26 cellular contexts compared by ENCODE assay signal in the genomic region with DNA sequence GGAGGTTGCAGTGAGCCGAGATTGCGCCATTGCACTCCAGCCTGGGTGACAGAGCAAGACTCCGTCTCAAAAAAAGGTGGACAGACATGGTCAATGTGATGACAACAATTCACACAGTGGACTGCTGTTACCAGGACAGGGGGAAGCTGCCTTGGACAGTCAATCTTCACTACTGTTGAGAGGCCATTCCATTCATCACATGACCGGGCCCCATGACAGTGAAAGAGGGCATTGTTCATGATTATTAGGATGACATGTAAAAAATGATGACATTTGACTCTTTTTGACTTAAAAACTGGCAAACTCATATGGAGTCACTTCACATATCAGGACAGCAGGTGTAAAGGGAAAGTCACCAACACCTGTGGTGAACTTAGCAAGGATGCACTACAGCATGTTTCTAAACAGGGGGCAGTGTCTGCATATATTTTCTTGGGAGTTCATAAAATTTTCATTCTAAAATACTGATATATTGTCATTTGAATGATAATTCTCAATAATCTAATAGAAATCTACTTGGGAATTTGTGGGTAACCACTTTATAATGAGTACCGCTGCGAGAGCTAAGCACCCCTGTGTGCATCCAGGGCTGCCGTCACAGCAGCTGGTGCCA. TPM values are rescaled to one million over a fixed set of nuclear protein-coding genes. Genes with fewer than 3 reads are reported as not detected.
DNase-seq lines count a peak whose midpoint lies in the region; ATAC-seq and TF ChIP-seq lines count a peak whose summit lies in the region.
"Had no signal": no experiment of that assay in that cellular context is flagged by ENCODE, and none has a peak within 500 bp of the region (broad histone marks: within the 10 kb centered on the region; RNA-seq: fewer than 3 reads in every experiment).

No MANE protein-coding gene starts in this region.

- no peak overlapping the region for H4K91ac ChIP-seq in IMR-90 (ENCODE audit: insufficient read depth, low read depth, low read length)

- no peak overlapping the region for H3K23ac ChIP-seq in IMR-90 (ENCODE audit: low read depth, low read length)

- H3K27ac ChIP-seq in IMR-90 (ENCODE audit: insufficient read depth, low read length) (no peak overlapping the region), RWPE2 (ENCODE audit: poor library complexity, severe bottlenecking) (peak overlapping the region; percentile 85)
- H3K27ac ChIP-seq: Peyer's patch, SK-N-MC, thyroid gland had no signal

- peaks cover 11% of the 10 kb centered on the region for H4K20me1 ChIP-seq in IMR-90 (ENCODE audit: insufficient read depth, low read length)

- ATAC-seq in IMR-90 (ENCODE audit: low read depth) (no peak), RWPE2 (ENCODE audit: low read depth) (no peak), GM18498 (IDR thresholded peaks at IDR 0.05; ENCODE audit: unreplicated experiment) (no peak)
- ATAC-seq: stimulated activated naive CD8-positive, alpha-beta T cell treated with anti-CD3 and anti-CD28 coated beads, Interleukin-15, Interleukin-2, amounts not matched to agents 100 U/mL and 50 U/mL, for 24 hours had no signal

- H3K4me1 ChIP-seq in IMR-90 (ENCODE audit: control insufficient read depth, insufficient read depth, low read length) (peaks cover 26% of the 10 kb centered on the region), RWPE2 (ENCODE audit: insufficient read depth, poor library complexity, severe bottlenecking) (peaks cover 52% of the 10 kb centered on the region)

- no peak overlapping the region for H2AK9ac ChIP-seq in IMR-90 (replicated peaks; ENCODE audit: low read depth, low read length, poor library complexity)

- H3K18ac ChIP-seq in IMR-90 (ENCODE audit: low read depth, low read length): no peak overlapping the region

- POLR2A ChIA-PET in IMR-90 (lab: Charles Lee; ENCODE audit: unreplicated experiment): no interaction called here

- H3K27me3 ChIP-seq in IMR-90 (ENCODE audit: control insufficient read depth, insufficient read depth, low read length): no peaks in the 10 kb centered on the region
- no peaks in the 10 kb centered on the region for H3K27me3 ChIP-seq in RWPE2 (ENCODE audit: insufficient read depth, poor library complexity, severe bottlenecking)
- H3K27me3 ChIP-seq: dorsolateral prefrontal cortex, Peyer's patch, thyroid gland had no signal

- H2AK5ac ChIP-seq in IMR-90 (ENCODE audit: low read depth, low read length): no peak overlapping the region

- H3K9me3 ChIP-seq in IMR-90 (ENCODE audit: control insufficient read depth, insufficient read depth, low read length) (no peaks in the 10 kb centered on the region), RWPE2 (ENCODE audit: severe bottlenecking) (no peaks in the 10 kb centered on the region)
- H3K9me3 ChIP-seq: Peyer's patch, thyroid gland had no signal

- H3K4me2 ChIP-seq in IMR-90 (ENCODE audit: low read depth, low read length): no peak overlapping the region

- no peak overlapping the region for H3K4me3 Mint-ChIP-seq in progenitor cell of endocrine pancreas (ENCODE audit: low read depth)
- H3K4me3 Mint-ChIP-seq: activated B cell treated with CpG ODN at 0.5 μM for 24 hours; activated CD4-positive, alpha-beta memory T cell treated with anti-CD3 and anti-CD28 coated beads for 36 hours had no signal

- no peak for TF ChIP-seq POLR2A in IMR-90 (IDR thresholded peaks at IDR 0.05; ENCODE audit: low read depth, low read length)

- H2AFZ ChIP-seq in IMR-90 (replicated peaks; ENCODE audit: low read length, poor library complexity): no peak overlapping the region

- H3K27me3 Mint-ChIP-seq in progenitor cell of endocrine pancreas: no peaks in the 10 kb centered on the region
- H3K27me3 Mint-ChIP-seq: activated B cell treated with CpG ODN at 0.5 μM for 24 hours had no signal

- 0 out of 2 replicates have a peak, but pooled peaks have one; percentile 13 for TF ChIP-seq CTCF in IMR-90 (conservative IDR thresholded peaks at IDR 0.05; ENCODE audit: low read depth, low read length)
- no peak for TF ChIP-seq CTCF in RWPE2 (IDR thresholded peaks at IDR 0.05; ENCODE audit: poor library complexity, severe bottlenecking)
- peak; percentile 9 for TF ChIP-seq CTCF in epithelial cell of esophagus (IDR thresholded peaks at IDR 0.05; ENCODE audit: insufficient read depth, low read depth, low read length, missing control alignments)
- peak; percentile 24 for TF ChIP-seq CTCF in progenitor cell of endocrine pancreas (IDR thresholded peaks at IDR 0.05; ENCODE audit: unreplicated experiment)

- H4K5ac ChIP-seq in IMR-90 (ENCODE audit: low read depth, low read length): no peak overlapping the region

- H3K4me1 Mint-ChIP-seq in progenitor cell of endocrine pancreas (ENCODE audit: low read depth): peaks cover 4% of the 10 kb centered on the region

- WGBS in IMR-90 (ENCODE audit: extremely low coverage in 2 of 2, insufficient read length in 1 of 2), 2 experiments: no CpG with 5 or more reads among the region's 7 CpGs

- peaks cover 11% of the 10 kb centered on the region for H3K36me3 Mint-ChIP-seq in progenitor cell of endocrine pancreas (ENCODE audit: insufficient read depth)
- H3K36me3 Mint-ChIP-seq: activated CD4-positive, alpha-beta memory T cell treated with anti-CD3 and anti-CD28 coated beads for 36 hours had no signal

- DNase-seq in IMR-90: no peak
- DNase-seq in RWPE2 (ENCODE audit: low spot score): peak; percentile 15
- DNase-seq in epithelial cell of esophagus (ENCODE audit: low read depth): no peak
- no peak for DNase-seq in progenitor cell of endocrine pancreas (ENCODE audit: low spot score, unreplicated experiment)
- DNase-seq in Ammon's horn (ENCODE audit: low spot score): no peak
- no peak for DNase-seq in NCI-H748 (lab: John Stamatoyannopoulos, UW; ENCODE audit: unreplicated experiment)
- DNase-seq: activated B cell treated with CpG ODN at 0.5 μM for 24 hours; activated CD4-positive, alpha-beta memory T cell treated with anti-CD3 and anti-CD28 coated beads for 36 hours; activated T-cell treated with anti-CD3 and anti-CD28 coated beads for 4 hours; caudate nucleus; DMS53; dorsolateral prefrontal cortex; erythroblast; GDM1; kidney glomerular epithelial cell; NCI-H2081; NCI-H446 treated with DMSO at 0.1 percent for 48 hours; retina; stimulated activated CD4-positive, alpha-beta T cell treated with anti-CD3 and anti-CD28 coated beads, Interleukin-2, amount 100 ng/mL, for 48 hours; stimulated activated naive CD8-positive, alpha-beta T cell treated with anti-CD3 and anti-CD28 coated beads, Interleukin-15, Interleukin-2, amounts not matched to agents 100 U/mL and 50 U/mL, for 24 hours; thyroid gland had no signal

- H3K4ac ChIP-seq in IMR-90 (ENCODE audit: low read depth, low read length): no peak overlapping the region

- H3K9me3 Mint-ChIP-seq in progenitor cell of endocrine pancreas (ENCODE audit: low read depth): peaks cover 3% of the 10 kb centered on the region

- CTCF ChIA-PET in IMR-90 (lab: Yijun Ruan, JAX): no interaction called here

- TF ChIP-seq RAD21 in IMR-90 (IDR thresholded peaks at IDR 0.05; ENCODE audit: low read length): no peak

- H3K14ac ChIP-seq in IMR-90 (replicated peaks; ENCODE audit: low read depth, low read length): no peak overlapping the region

- no TSS peak for BruUV-seq in IMR-90 (replicated peaks; lab: Mats Ljungman, UMichigan)

- intact Hi-C loops in IMR-90 (cut with micrococcal nuclease): no loop called here

- no peak overlapping the region for H3K27ac Mint-ChIP-seq in progenitor cell of endocrine pancreas
- H3K27ac Mint-ChIP-seq: activated B cell treated with CpG ODN at 0.5 μM for 24 hours; activated CD4-positive, alpha-beta memory T cell treated with anti-CD3 and anti-CD28 coated beads for 36 hours had no signal

- H3K4me3 ChIP-seq in IMR-90 (ENCODE audit: insufficient read depth, low read depth, low read length): no peak overlapping the region
- H3K4me3 ChIP-seq in RWPE2 (ENCODE audit: severe bottlenecking): no peak overlapping the region
- no peak overlapping the region for H3K4me3 ChIP-seq in epithelial cell of esophagus (ENCODE audit: low read length)
- H3K4me3 ChIP-seq: dorsolateral prefrontal cortex, Peyer's patch, SK-N-MC, thyroid gland had no signal

- H3K9ac ChIP-seq in IMR-90 (ENCODE audit: low read depth, low read length): no peak overlapping the region

- H3K56ac ChIP-seq in IMR-90 (ENCODE audit: extremely low read depth, insufficient read depth, low read length): no peak overlapping the region

- in situ Hi-C loops in IMR-90 (cut with MboI; ENCODE audit: low sequenced_read_pairs): loop anchor here (10.0 kb wide), 1 partner anchor 202 kb away; the partner anchor contains the start of gene MYO1E

- H3K9me1 ChIP-seq in IMR-90 (ENCODE audit: insufficient read depth, low read length): peaks cover 13% of the 10 kb centered on the region

- no peak overlapping the region for H2BK120ac ChIP-seq in IMR-90 (ENCODE audit: low read depth, low read length)

- H4K8ac ChIP-seq in IMR-90 (ENCODE audit: low read depth in 2 of 2, low read length in 2 of 2): no peak overlapping the region

- H2BK15ac ChIP-seq in IMR-90 (ENCODE audit: low read depth, low read length): no peak overlapping the region

- H3K79me1 ChIP-seq in IMR-90 (ENCODE audit: low read depth in 1 of 2, low read length in 2 of 2): peaks cover 2 to 18% of the 10 kb centered on the region in 2 experiments; a peak in 1 of 4 replicates

- dilution Hi-C loops in IMR-90 (cut with HindIII; ENCODE audit: low sequenced_read_pairs, unreplicated experiment): no loop called here

- H3K36me3 ChIP-seq in IMR-90 (ENCODE audit: control insufficient read depth, insufficient read depth, low read length) (peaks cover 11% of the 10 kb centered on the region), RWPE2 (ENCODE audit: low read depth) (peaks cover 77% of the 10 kb centered on the region)
- H3K36me3 ChIP-seq: thyroid gland had no signal

- H2BK5ac ChIP-seq in IMR-90 (ENCODE audit: low read depth, low read length, poor library complexity, severe bottlenecking): no peak overlapping the region

- H2BK20ac ChIP-seq in IMR-90 (ENCODE audit: low read depth, low read length): no peak overlapping the region

TF ChIP-seq in IMR-90, 13 proteins besides CTCF, POLR2A, EP300 and RAD21:
- no peak for TF ChIP-seq CEBPB (IDR thresholded peaks at IDR 0.05; ENCODE audit: low read depth, low read length)

RNA-seq across cellular contexts. Expression of gene LDHAL6B, which starts 34.2 kb away (rescaled TPM):
- total RNA-seq in IMR-90 (2012; rRNA removed) (not detected in 2 replicates), progenitor cell of endocrine pancreas (not detected in 2 replicates)
- not detected in 2 replicates for polyA plus RNA-seq in IMR-90 (2012; rRNA removed)
- not detected in 2 replicates for polyA plus RNA-seq in IMR-90 (2012; cell fraction: cytosol; rRNA removed)
- polyA plus RNA-seq in IMR-90 (2012; cell fraction: nucleus; rRNA removed; ENCODE audit: low replicate concordance): not detected in 2 replicates
- total RNA-seq: activated B cell treated with CpG ODN at 0.5 μM for 24 hours; activated CD4-positive, alpha-beta memory T cell treated with anti-CD3 and anti-CD28 coated beads for 36 hours; dorsolateral prefrontal cortex; glomerular endothelial cell; lung microvascular endothelial cell; Peyer's patch had no signal
